15 cellular contexts compared by ENCODE assay signal in the genomic region with DNA sequence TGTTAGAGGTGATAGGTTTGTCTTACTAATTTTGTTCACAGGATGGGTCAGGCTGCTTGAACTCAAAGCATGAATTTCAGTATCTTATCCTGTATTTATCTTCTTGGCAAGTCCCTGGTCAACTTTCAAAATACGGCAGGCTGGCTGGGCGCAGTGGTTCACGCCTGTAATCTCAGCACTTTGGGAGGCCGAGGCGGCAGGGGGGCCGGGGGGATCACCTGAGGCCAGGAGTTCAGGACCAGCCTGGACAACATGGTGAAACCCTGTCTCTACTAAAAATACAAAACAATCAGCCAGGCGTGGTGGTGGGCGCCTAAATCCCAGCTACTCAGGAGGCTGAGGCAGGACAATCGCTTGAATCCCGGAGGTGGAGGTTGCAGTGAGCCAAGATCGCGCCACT. TPM values are rescaled to one million over a fixed set of nuclear protein-coding genes. Genes with fewer than 3 reads are reported as not detected.
DNase-seq lines count a peak whose midpoint lies in the region; ATAC-seq and TF ChIP-seq lines count a peak whose summit lies in the region.
"Had no signal": no experiment of that assay in that cellular context is flagged by ENCODE, and none has a peak within 500 bp of the region (broad histone marks: within the 10 kb centered on the region; RNA-seq: fewer than 3 reads in every experiment).

No MANE protein-coding gene starts in this region.

- H3K4me3 Mint-ChIP-seq in CD14-positive monocyte = no peak overlapping the region
- H3K4me3 Mint-ChIP-seq in central memory CD8-positive, alpha-beta T cell = no peak overlapping the region
- no peak overlapping the region for H3K4me3 Mint-ChIP-seq in nephron progenitor cell
- H3K4me3 Mint-ChIP-seq: CD8-positive, alpha-beta memory T cell had no signal

- peak overlapping the region; percentile 44 to 68 for H3K27ac Mint-ChIP-seq in activated naive CD4-positive, alpha-beta T cell treated with anti-CD3 and anti-CD28 coated beads, Interleukin-2, amount 50 U/mL, for 72 hours
- H3K27ac Mint-ChIP-seq in CD14-positive monocyte = peak overlapping the region in 4 of 7 donors; percentile 2 to 63 (median 34)
- peak overlapping the region; percentile 49 for H3K27ac Mint-ChIP-seq in central memory CD8-positive, alpha-beta T cell (ENCODE audit: low read depth)
- H3K27ac Mint-ChIP-seq in nephron progenitor cell = peak overlapping the region; percentile 31

- H3K27me3 Mint-ChIP-seq in CD14-positive monocyte (ENCODE audit: low read depth in 3 of 3) (peaks cover 0 to 2% (median 0%) of the 10 kb centered on the region in 3 donors), nephron progenitor cell (ENCODE audit: low read depth, poor library complexity) (no peaks in the 10 kb centered on the region)
- no peaks in the 10 kb centered on the region for H3K27me3 Mint-ChIP-seq in central memory CD8-positive, alpha-beta T cell
- H3K27me3 Mint-ChIP-seq: CD8-positive, alpha-beta memory T cell had no signal

- no peak for ATAC-seq in activated naive CD4-positive, alpha-beta T cell treated with anti-CD3 and anti-CD28 coated beads, Interleukin-2, amount 50 U/mL, for 72 hours
- ATAC-seq in central memory CD8-positive, alpha-beta T cell (replicated peaks; ENCODE audit: extremely low read depth, poor library complexity, severe bottlenecking) = no peak
- ATAC-seq in HG02623 (IDR thresholded peaks at IDR 0.05; ENCODE audit: unreplicated experiment) = no peak

- TF ChIP-seq CTCF in CD14-positive monocyte (IDR thresholded peaks at IDR 0.05) (no peak), nephron progenitor cell (IDR thresholded peaks at IDR 0.05) (no peak)

- H3K4me1 Mint-ChIP-seq in CD14-positive monocyte (no peaks in the 10 kb centered on the region), nephron progenitor cell (peaks cover 8% of the 10 kb centered on the region)
- no peaks in the 10 kb centered on the region for H3K4me1 Mint-ChIP-seq in central memory CD8-positive, alpha-beta T cell

- intact Hi-C loops in CD14-positive monocyte (cut with micrococcal nuclease) = no loop called here

- DNase-seq in activated naive CD4-positive, alpha-beta T cell treated with anti-CD3 and anti-CD28 coated beads, Interleukin-2, amount 50 U/mL, for 72 hours (ENCODE audit: low spot score in 2 of 2) = no peak
- DNase-seq in activated naive CD4-positive, alpha-beta T cell (lab: John Stamatoyannopoulos, UW) = no peak
- no peak for DNase-seq in CD14-positive monocyte (ENCODE audit: low spot score)
- no peak for DNase-seq in central memory CD8-positive, alpha-beta T cell (ENCODE audit: low spot score in 2 of 2)
- no peak for DNase-seq in nephron progenitor cell
- DNase-seq in NCI-H1105 treated with DMSO at 0.1 percent for 48 hours (lab: John Stamatoyannopoulos, UW) = no peak
- DNase-seq: CD8-positive, alpha-beta memory T cell; DMS53; NCI-H1105; NCI-H1694 treated with DMSO at 0.1 percent for 48 hours; NCI-H2107; NCI-H510A; NCI-H748 treated with DMSO at 0.1 percent for 48 hours; SHP77 treated with DMSO at 0.1 percent for 48 hours had no signal

- H3K36me3 Mint-ChIP-seq in activated naive CD4-positive, alpha-beta T cell treated with anti-CD3 and anti-CD28 coated beads, Interleukin-2, amount 50 U/mL, for 72 hours = peaks cover 0 to 21% of the 10 kb centered on the region in 2 donors
- H3K36me3 Mint-ChIP-seq in CD14-positive monocyte (peaks cover 55 to 83% of the 10 kb centered on the region in 2 donors), nephron progenitor cell (ENCODE audit: low read depth) (peaks cover 61% of the 10 kb centered on the region)
- H3K36me3 Mint-ChIP-seq in central memory CD8-positive, alpha-beta T cell (ENCODE audit: insufficient read depth) = peaks cover 67% of the 10 kb centered on the region

- H3K9me3 Mint-ChIP-seq in activated naive CD4-positive, alpha-beta T cell treated with anti-CD3 and anti-CD28 coated beads, Interleukin-2, amount 50 U/mL, for 72 hours = no peaks in the 10 kb centered on the region
- no peaks in the 10 kb centered on the region for H3K9me3 Mint-ChIP-seq in CD14-positive monocyte
- no peaks in the 10 kb centered on the region for H3K9me3 Mint-ChIP-seq in central memory CD8-positive, alpha-beta T cell
- no peaks in the 10 kb centered on the region for H3K9me3 Mint-ChIP-seq in nephron progenitor cell
- H3K9me3 Mint-ChIP-seq: CD8-positive, alpha-beta memory T cell had no signal

RNA-seq across cellular contexts. Expression of a gene that starts 25.0 kb away (rescaled TPM):
- total RNA-seq in activated naive CD4-positive, alpha-beta T cell treated with anti-CD3 and anti-CD28 coated beads, Interleukin-2, amount 50 U/mL, for 72 hours = 100 to 1,000 TPM; 255 to 326 TPM
- polyA plus RNA-seq in CD14-positive monocyte = 100 to 1,000 TPM; 124 to 182 TPM

RNA-seq across cellular contexts. Expression of a gene that starts 39.5 kb away (rescaled TPM):
- total RNA-seq in activated naive CD4-positive, alpha-beta T cell treated with anti-CD3 and anti-CD28 coated beads, Interleukin-2, amount 50 U/mL, for 72 hours = 100 to 1,000 TPM; 154 to 181 TPM
- polyA plus RNA-seq in CD14-positive monocyte = 10 to 100 TPM; 47.9 to 48.3 TPM
